ENCODE assay signal across 8 cellular contexts in genomic region chr14:80211143-80212024, GRCh38. TPM values are rescaled to one million over a fixed set of nuclear protein-coding genes. Genes with fewer than 3 reads are reported as not detected.
DNase-seq lines count a peak whose midpoint lies in the region; ATAC-seq and TF ChIP-seq lines count a peak whose summit lies in the region.

Gene DIO2, minus strand, starts transcription at chr14:80211504. Its CDS starts 32 bp downstream, at chr14:80211472.

- no peak within 1 kb of the TSS for H3K4me3 Mint-ChIP-seq in stimulated activated effector memory CD8-positive, alpha-beta T cell treated with anti-CD3 and anti-CD28 coated beads, Interleukin-12 subunit alpha, Interleukin-12 subunit beta, amount 100 ng/mL, for 72 hours

- DNase-seq in Daoy (ENCODE audit: low read depth) (peak; percentile 16), cardiac septum (ENCODE audit: low spot score) (peak; percentile 78), renal cortical epithelial cell (ENCODE audit: low read depth) (peak; percentile 12), iPS-NIHi7 (ENCODE audit: extremely low spot score) (no peak), kidney glomerular epithelial cell (lab: John Stamatoyannopoulos, UW) (no peak)
- no peak for DNase-seq in stimulated activated effector memory CD8-positive, alpha-beta T cell treated with anti-CD3 and anti-CD28 coated beads, Interleukin-12 subunit alpha, Interleukin-12 subunit beta, amount 100 ng/mL, for 72 hours (ENCODE audit: low spot score in 2 of 2)

- H3K36me3 Mint-ChIP-seq in stimulated activated effector memory CD8-positive, alpha-beta T cell treated with anti-CD3 and anti-CD28 coated beads, Interleukin-12 subunit alpha, Interleukin-12 subunit beta, amount 100 ng/mL, for 72 hours: no peaks in the 10 kb centered on the region

- peak; percentile 80 for ATAC-seq in SK-N-SH treated with all-trans-retinoic acid at 6 μM for 48 hours
- no peak for ATAC-seq in stimulated activated effector memory CD8-positive, alpha-beta T cell treated with anti-CD3 and anti-CD28 coated beads, Interleukin-12 subunit alpha, Interleukin-12 subunit beta, amount 100 ng/mL, for 72 hours
- no peak for ATAC-seq in HG03196 (IDR thresholded peaks at IDR 0.05; ENCODE audit: unreplicated experiment)

- peaks cover 8% of the 10 kb centered on the region for H3K9me3 Mint-ChIP-seq in stimulated activated effector memory CD8-positive, alpha-beta T cell treated with anti-CD3 and anti-CD28 coated beads, Interleukin-12 subunit alpha, Interleukin-12 subunit beta, amount 100 ng/mL, for 72 hours

- intact Hi-C loops in cardiac septum (cut with DNase I): loop anchor here (10.0 kb wide), 2 partner anchors 47 to 93 kb away; no protein-coding TSS in a partner anchor

- no peak within 1 kb of the TSS for H3K27ac Mint-ChIP-seq in stimulated activated effector memory CD8-positive, alpha-beta T cell treated with anti-CD3 and anti-CD28 coated beads, Interleukin-12 subunit alpha, Interleukin-12 subunit beta, amount 100 ng/mL, for 72 hours

- H3K4me1 Mint-ChIP-seq in stimulated activated effector memory CD8-positive, alpha-beta T cell treated with anti-CD3 and anti-CD28 coated beads, Interleukin-12 subunit alpha, Interleukin-12 subunit beta, amount 100 ng/mL, for 72 hours: no peaks in the 10 kb centered on the region

TF ChIP-seq in SK-N-SH treated with all-trans-retinoic acid at 6 μM for 48 hours, 23 proteins besides CTCF, POLR2A, EP300 and RAD21:
- TF ChIP-seq ZNF8 (CRISPR knock-in tag; IDR thresholded peaks at IDR 0.05) (no peak), ZNF70 (CRISPR knock-in tag; IDR thresholded peaks at IDR 0.05) (no peak), ZFP30 (CRISPR knock-in tag; IDR thresholded peaks at IDR 0.05) (no peak), BACH2 (CRISPR knock-in tag; IDR thresholded peaks at IDR 0.05; ENCODE audit: borderline replicate concordance) (no peak)

RNA-seq across cellular contexts. Expression of gene DIO2, which starts in this region (rescaled TPM):
- 3.5 and 17.9 TPM in 2 replicates for total RNA-seq in Daoy (2014; rRNA removed; shearing (Covaris generic))
- 32.0 TPM for total RNA-seq in cardiac septum
- total RNA-seq in renal cortical epithelial cell: under 0.01 and 1.3 TPM in 2 replicates

Comparison
In these comparisons a context has a peak if more than half of its experiments do, and no peak if none do; other contexts are left out.
1. DNase-seq: peak in Daoy (single experiment), cardiac septum (single experiment) and renal cortical epithelial cell (single experiment); none in stimulated activated effector memory CD8-positive, alpha-beta T cell treated with anti-CD3 and anti-CD28 coated beads, Interleukin-12 subunit alpha, Interleukin-12 subunit beta, amount 100 ng/mL, for 72 hours (0 of 2), iPS-NIHi7 (single experiment) and kidney glomerular epithelial cell (single experiment).